29 cellular contexts compared by ENCODE assay signal in genomic region chr7:50613473-50613872, GRCh38. TPM values are rescaled to one million over a fixed set of nuclear protein-coding genes. Genes with fewer than 3 reads are reported as not detected.
"Had no signal": no experiment of that assay in that cellular context is flagged by ENCODE, and none has a peak within 500 bp of the region (broad histone marks: within the 10 kb centered on the region; RNA-seq: fewer than 3 reads in every experiment).

No MANE protein-coding gene starts in this region.

- ATAC-seq: gastrocnemius medialis; left lobe of liver; naive thymus-derived CD4-positive, alpha-beta T cell; sciatic nerve; stimulated activated memory B cell treated with anti-CD40 and anti-IgM and Interleukin-4, amounts not matched to agents 10 μg/mL and 1 μg/mL and 100 μg/mL, for 72 hours had no signal

- H3K27me3 Mint-ChIP-seq: progenitor cell of endocrine pancreas; stimulated activated naive CD8-positive, alpha-beta T cell treated with anti-CD3 and anti-CD28 coated beads, Interleukin-15, Interleukin-2, amounts not matched to agents 100 ng/mL and 50 ng/mL, for 24 hours had no signal

- H3K4me3 Mint-ChIP-seq: memory B cell; naive thymus-derived CD4-positive, alpha-beta T cell; nephron; neural progenitor cell; stimulated activated memory B cell treated with anti-CD40 and anti-IgM and Interleukin-4, amounts not matched to agents 10 μg/mL and 1 μg/mL and 100 μg/mL, for 72 hours; stimulated activated naive CD8-positive, alpha-beta T cell treated with anti-CD3 and anti-CD28 coated beads, Interleukin-15, Interleukin-2, amounts not matched to agents 100 ng/mL and 50 ng/mL, for 24 hours had no signal

- DNase-seq: cortex of kidney; effector CD4-positive, alpha-beta T cell; foreskin fibroblast; gastrocnemius medialis; kidney; naive thymus-derived CD4-positive, alpha-beta T cell; spleen; stimulated activated CD4-positive, alpha-beta T cell treated with anti-CD3 and anti-CD28 coated beads, Interleukin-4, amount 100 ng/mL, for 4 hours; transverse colon had no signal

- H3K27ac Mint-ChIP-seq: memory B cell; nephron; neural progenitor cell; progenitor cell of endocrine pancreas; stimulated activated memory B cell treated with anti-CD40 and anti-IgM and Interleukin-4, amounts not matched to agents 10 μg/mL and 1 μg/mL and 100 μg/mL, for 72 hours; stimulated activated naive CD8-positive, alpha-beta T cell treated with anti-CD3 and anti-CD28 coated beads, Interleukin-15, Interleukin-2, amounts not matched to agents 100 ng/mL and 50 ng/mL, for 24 hours had no signal

- H3K9me3 Mint-ChIP-seq: memory B cell; nephron; neural progenitor cell; stimulated activated memory B cell treated with anti-CD40 and anti-IgM and Interleukin-4, amounts not matched to agents 10 μg/mL and 1 μg/mL and 100 μg/mL, for 72 hours; stimulated activated naive CD8-positive, alpha-beta T cell treated with anti-CD3 and anti-CD28 coated beads, Interleukin-15, Interleukin-2, amounts not matched to agents 100 ng/mL and 50 ng/mL, for 24 hours had no signal

- H3K27ac ChIP-seq: epithelial cell of prostate, gastrocnemius medialis, neural progenitor cell, parathyroid adenoma, right atrium auricular region, spleen, suprapubic skin, vagina had no signal

- H3K9me3 ChIP-seq: gastrocnemius medialis, right atrium auricular region, spleen, suprapubic skin, transverse colon, vagina had no signal

- H3K4me3 ChIP-seq: gastrocnemius medialis, lung, neural progenitor cell, right atrium auricular region, spleen, suprapubic skin, transverse colon, vagina had no signal

- H3K36me3 Mint-ChIP-seq: memory B cell; stimulated activated memory B cell treated with anti-CD40 and anti-IgM and Interleukin-4, amounts not matched to agents 10 μg/mL and 1 μg/mL and 100 μg/mL, for 72 hours had no signal

- H3K4me1 Mint-ChIP-seq: memory B cell, nephron, neural progenitor cell had no signal

- H3K36me3 ChIP-seq: neural progenitor cell, transverse colon had no signal

- H3K4me1 ChIP-seq: neural progenitor cell, suprapubic skin, vagina had no signal

- H3K27me3 ChIP-seq: gastrocnemius medialis, neural progenitor cell, right atrium auricular region, spleen, suprapubic skin, transverse colon, vagina had no signal

RNA-seq across cellular contexts. Expression of gene DDC, which starts 48.3 kb away (rescaled TPM):
- total RNA-seq: dermis microvascular lymphatic vessel endothelial cell; esophagus mucosa; glomerular endothelial cell; mononuclear cell; naive thymus-derived CD4-positive, alpha-beta T cell; osteoblast; right atrium auricular region; sciatic nerve; ureter had no signal
- polyA plus RNA-seq: naive thymus-derived CD4-positive, alpha-beta T cell had no signal
